ENCODE assay signal across 1 cellular context in the genomic region with DNA sequence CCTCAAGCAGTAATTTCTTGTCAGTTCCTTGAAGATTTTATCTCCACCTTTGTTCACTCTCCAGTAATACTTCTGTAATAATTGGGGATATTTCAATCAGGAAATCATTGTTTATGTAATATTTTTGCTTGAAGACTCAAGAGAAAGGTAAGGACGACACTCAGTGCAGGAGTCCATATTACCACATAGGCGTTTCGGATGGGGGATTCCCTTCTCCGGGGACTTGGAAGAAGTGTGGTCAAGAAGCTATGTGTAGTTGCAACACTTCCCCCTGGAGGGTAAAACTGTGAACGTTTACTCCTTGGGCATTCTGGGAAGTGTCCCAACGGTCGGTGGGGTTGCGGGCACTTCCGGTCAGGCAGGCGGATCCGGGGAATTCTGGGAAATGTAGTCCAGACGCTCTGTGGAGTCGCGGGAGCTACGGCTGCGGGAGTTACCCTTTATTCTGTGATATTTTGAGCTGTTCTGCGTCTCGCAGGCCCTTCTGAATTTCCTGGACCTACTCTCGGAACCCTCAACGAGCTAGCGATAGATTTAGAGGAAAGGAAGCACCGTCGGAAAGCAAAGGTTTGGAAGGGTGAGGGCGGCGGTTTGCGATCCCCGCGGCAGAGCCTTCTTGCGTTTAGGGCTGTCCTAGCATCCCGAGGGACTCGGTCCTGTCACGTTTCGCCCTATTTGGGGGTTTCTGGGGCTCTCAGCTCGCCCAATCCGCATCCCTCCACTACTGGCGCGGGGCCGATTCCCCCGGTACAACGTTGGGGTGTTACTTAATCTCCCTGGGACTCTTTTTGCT.
TF ChIP-seq lines count a peak whose summit lies in the region.

A gene (plus strand): TSS at position 395 of the 793 bp plus-strand sequence. CDS start 11,499 bp downstream, outside the sequence.

TF ChIP-seq in K562, 482 proteins besides CTCF, POLR2A, EP300 and RAD21 (continued from another document and continues in another):
- TF ChIP-seq, protein P1, sequence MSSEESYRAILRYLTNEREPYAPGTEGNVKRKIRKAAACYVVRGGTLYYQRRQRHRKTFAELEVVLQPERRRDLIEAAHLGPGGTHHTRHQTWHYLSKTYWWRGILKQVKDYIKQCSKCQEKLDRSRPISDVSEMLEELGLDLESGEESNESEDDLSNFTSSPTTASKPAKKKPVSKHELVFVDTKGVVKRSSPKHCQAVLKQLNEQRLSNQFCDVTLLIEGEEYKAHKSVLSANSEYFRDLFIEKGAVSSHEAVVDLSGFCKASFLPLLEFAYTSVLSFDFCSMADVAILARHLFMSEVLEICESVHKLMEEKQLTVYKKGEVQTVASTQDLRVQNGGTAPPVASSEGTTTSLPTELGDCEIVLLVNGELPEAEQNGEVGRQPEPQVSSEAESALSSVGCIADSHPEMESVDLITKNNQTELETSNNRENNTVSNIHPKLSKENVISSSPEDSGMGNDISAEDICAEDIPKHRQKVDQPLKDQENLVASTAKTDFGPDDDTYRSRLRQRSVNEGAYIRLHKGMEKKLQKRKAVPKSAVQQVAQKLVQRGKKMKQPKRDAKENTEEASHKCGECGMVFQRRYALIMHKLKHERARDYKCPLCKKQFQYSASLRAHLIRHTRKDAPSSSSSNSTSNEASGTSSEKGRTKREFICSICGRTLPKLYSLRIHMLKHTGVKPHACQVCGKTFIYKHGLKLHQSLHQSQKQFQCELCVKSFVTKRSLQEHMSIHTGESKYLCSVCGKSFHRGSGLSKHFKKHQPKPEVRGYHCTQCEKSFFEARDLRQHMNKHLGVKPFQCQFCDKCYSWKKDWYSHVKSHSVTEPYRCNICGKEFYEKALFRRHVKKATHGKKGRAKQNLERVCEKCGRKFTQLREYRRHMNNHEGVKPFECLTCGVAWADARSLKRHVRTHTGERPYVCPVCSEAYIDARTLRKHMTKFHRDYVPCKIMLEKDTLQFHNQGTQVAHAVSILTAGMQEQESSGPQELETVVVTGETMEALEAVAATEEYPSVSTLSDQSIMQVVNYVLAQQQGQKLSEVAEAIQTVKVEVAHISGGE (CRISPR knock-in tag; IDR thresholded peaks at IDR 0.05), result peak in 1 of 3 experiments; percentile 92; a peak in 2 of 6 replicates
- TF ChIP-seq, protein P2, sequence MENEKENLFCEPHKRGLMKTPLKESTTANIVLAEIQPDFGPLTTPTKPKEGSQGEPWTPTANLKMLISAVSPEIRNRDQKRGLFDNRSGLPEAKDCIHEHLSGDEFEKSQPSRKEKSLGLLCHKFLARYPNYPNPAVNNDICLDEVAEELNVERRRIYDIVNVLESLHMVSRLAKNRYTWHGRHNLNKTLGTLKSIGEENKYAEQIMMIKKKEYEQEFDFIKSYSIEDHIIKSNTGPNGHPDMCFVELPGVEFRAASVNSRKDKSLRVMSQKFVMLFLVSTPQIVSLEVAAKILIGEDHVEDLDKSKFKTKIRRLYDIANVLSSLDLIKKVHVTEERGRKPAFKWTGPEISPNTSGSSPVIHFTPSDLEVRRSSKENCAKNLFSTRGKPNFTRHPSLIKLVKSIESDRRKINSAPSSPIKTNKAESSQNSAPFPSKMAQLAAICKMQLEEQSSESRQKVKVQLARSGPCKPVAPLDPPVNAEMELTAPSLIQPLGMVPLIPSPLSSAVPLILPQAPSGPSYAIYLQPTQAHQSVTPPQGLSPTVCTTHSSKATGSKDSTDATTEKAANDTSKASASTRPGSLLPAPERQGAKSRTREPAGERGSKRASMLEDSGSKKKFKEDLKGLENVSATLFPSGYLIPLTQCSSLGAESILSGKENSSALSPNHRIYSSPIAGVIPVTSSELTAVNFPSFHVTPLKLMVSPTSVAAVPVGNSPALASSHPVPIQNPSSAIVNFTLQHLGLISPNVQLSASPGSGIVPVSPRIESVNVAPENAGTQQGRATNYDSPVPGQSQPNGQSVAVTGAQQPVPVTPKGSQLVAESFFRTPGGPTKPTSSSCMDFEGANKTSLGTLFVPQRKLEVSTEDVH (IDR thresholded peaks at IDR 0.05; ENCODE audit: low read depth, partially characterized antibody), result peak; percentile 28
- 0 out of 2 replicates have a peak, but pooled peaks have one; percentile 19 for TF ChIP-seq TRIM28 (IDR thresholded peaks at IDR 0.05)
- TF ChIP-seq, protein P3, sequence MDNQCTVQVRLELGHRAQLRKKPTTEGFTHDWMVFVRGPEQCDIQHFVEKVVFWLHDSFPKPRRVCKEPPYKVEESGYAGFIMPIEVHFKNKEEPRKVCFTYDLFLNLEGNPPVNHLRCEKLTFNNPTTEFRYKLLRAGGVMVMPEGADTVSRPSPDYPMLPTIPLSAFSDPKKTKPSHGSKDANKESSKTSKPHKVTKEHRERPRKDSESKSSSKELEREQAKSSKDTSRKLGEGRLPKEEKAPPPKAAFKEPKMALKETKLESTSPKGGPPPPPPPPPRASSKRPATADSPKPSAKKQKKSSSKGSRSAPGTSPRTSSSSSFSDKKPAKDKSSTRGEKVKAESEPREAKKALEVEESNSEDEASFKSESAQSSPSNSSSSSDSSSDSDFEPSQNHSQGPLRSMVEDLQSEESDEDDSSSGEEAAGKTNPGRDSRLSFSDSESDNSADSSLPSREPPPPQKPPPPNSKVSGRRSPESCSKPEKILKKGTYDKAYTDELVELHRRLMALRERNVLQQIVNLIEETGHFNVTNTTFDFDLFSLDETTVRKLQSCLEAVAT (IDR thresholded peaks at IDR 0.05), result peak in 1 of 2 experiments; percentile 65; a peak in 1 of 4 replicates
- peak; percentile 20 for TF ChIP-seq NEUROD1 (IDR thresholded peaks at IDR 0.05; ENCODE audit: borderline replicate concordance, low read depth, low read length, partially characterized antibody)
- no peak for TF ChIP-seq HMG20B (CRISPR knock-in tag; IDR thresholded peaks at IDR 0.05)
- TF ChIP-seq, protein P4, sequence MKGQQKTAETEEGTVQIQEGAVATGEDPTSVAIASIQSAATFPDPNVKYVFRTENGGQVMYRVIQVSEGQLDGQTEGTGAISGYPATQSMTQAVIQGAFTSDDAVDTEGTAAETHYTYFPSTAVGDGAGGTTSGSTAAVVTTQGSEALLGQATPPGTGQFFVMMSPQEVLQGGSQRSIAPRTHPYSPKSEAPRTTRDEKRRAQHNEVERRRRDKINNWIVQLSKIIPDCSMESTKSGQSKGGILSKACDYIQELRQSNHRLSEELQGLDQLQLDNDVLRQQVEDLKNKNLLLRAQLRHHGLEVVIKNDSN (CRISPR knock-in tag; IDR thresholded peaks at IDR 0.05), result peak; percentile 30; the same call in 1 of the 2 replicates
- TF ChIP-seq ZNF143 (CRISPR knock-in tag; IDR thresholded peaks at IDR 0.05), result peak; percentile 91
- TF ChIP-seq, protein P5, sequence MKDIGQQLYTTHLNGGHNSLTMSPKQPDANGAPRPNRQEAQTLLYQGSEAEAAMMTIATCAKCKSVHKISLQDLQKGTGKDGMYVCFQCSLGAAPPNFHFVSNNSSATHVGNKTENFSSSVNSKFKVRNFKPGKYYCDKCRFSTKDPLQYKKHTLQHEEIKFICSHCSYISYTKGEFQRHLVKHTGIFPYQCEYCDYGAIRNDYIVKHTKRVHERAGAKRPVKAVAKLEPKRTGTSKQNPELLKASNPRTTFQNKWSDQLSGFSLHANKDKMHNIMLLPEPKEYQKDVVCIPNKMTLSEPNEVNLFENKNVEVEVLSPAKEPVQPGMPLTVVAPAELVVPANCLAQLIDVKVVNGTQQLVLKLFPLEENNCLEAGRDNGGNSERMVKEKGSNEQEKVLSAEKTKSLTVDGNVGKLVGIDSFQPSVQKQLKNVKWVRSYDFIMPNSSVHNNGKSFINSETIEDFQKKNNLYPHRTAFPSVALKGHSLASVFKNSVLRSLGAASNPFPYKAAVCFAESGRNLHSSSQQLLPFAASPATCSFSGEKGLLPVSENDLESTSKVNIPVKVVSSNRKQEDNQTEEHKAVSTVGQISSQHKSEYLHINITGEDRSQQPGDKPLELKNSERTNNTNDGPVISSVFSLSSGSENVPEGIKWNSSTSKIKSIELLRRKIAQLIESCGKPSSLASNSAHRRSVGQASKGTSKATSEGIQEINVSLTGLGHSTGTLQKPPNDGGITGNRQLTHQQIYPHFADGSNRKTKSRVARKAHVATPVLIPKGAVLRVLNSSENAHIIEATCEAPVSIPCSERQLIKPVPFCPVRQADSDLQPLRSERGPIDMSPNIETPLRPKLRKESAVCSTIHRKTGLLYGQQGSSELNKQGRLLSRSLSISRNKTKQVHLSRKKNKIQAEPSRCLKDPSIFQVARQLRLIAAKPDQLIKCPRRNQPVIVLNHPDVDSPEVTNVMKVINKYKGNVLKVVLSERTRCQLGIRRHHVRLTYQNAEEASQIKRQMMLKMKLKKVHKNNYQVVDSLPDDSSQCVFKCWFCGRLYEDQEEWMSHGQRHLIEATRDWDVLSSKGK (CRISPR knock-in tag; IDR thresholded peaks at IDR 0.05), result no peak
- TF ChIP-seq, protein P6, sequence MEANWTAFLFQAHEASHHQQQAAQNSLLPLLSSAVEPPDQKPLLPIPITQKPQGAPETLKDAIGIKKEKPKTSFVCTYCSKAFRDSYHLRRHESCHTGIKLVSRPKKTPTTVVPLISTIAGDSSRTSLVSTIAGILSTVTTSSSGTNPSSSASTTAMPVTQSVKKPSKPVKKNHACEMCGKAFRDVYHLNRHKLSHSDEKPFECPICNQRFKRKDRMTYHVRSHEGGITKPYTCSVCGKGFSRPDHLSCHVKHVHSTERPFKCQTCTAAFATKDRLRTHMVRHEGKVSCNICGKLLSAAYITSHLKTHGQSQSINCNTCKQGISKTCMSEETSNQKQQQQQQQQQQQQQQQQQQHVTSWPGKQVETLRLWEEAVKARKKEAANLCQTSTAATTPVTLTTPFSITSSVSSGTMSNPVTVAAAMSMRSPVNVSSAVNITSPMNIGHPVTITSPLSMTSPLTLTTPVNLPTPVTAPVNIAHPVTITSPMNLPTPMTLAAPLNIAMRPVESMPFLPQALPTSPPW (CRISPR knock-in tag; IDR thresholded peaks at IDR 0.05), result peak; percentile 72
- TF ChIP-seq, protein P7, sequence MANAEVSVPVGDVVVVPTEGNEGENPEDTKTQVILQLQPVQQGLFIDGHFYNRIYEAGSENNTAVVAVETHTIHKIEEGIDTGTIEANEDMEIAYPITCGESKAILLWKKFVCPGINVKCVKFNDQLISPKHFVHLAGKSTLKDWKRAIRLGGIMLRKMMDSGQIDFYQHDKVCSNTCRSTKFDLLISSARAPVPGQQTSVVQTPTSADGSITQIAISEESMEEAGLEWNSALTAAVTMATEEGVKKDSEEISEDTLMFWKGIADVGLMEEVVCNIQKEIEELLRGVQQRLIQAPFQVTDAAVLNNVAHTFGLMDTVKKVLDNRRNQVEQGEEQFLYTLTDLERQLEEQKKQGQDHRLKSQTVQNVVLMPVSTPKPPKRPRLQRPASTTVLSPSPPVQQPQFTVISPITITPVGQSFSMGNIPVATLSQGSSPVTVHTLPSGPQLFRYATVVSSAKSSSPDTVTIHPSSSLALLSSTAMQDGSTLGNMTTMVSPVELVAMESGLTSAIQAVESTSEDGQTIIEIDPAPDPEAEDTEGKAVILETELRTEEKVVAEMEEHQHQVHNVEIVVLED (CRISPR knock-in tag; IDR thresholded peaks at IDR 0.05), result 0 out of 2 replicates have a peak, but pooled peaks have one; percentile 15
- TF ChIP-seq ZBTB8A (IDR thresholded peaks at IDR 0.05; ENCODE audit: partially characterized antibody), result no peak
- TF ChIP-seq RCOR1 (IDR thresholded peaks at IDR 0.05; ENCODE audit: borderline replicate concordance in 1 of 2, low read depth in 2 of 2, low read length in 2 of 2), result 0 out of 4 replicates have a peak, but pooled peaks of 1 of the 2 experiments have one; percentile 4
- TF ChIP-seq NFE2 (IDR thresholded peaks at IDR 0.05; ENCODE audit: low read depth), result no peak
- no peak for TF ChIP-seq MTF1 (CRISPR knock-in tag; IDR thresholded peaks at IDR 0.05; ENCODE audit: borderline replicate concordance)
- TF ChIP-seq ATF1 (CRISPR knock-in tag; IDR thresholded peaks at IDR 0.05), result no peak
- peak; percentile 79 for TF ChIP-seq ATF1 (tag; IDR thresholded peaks at IDR 0.05)
- 0 out of 2 replicates have a peak, but pooled peaks have one; percentile 20 for TF ChIP-seq RNF2 (IDR thresholded peaks at IDR 0.05)
- TF ChIP-seq, protein P8, sequence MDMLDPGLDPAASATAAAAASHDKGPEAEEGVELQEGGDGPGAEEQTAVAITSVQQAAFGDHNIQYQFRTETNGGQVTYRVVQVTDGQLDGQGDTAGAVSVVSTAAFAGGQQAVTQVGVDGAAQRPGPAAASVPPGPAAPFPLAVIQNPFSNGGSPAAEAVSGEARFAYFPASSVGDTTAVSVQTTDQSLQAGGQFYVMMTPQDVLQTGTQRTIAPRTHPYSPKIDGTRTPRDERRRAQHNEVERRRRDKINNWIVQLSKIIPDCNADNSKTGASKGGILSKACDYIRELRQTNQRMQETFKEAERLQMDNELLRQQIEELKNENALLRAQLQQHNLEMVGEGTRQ (CRISPR knock-in tag; IDR thresholded peaks at IDR 0.05), result peak; percentile 44; the same call in 1 of the 2 replicates
- peak; percentile 79 for TF ChIP-seq CREM (IDR thresholded peaks at IDR 0.05; ENCODE audit: low read depth)
- peak; percentile 75 for TF ChIP-seq POLR2H (tag; IDR thresholded peaks at IDR 0.05; ENCODE audit: low read depth)
- TF ChIP-seq, protein P9, sequence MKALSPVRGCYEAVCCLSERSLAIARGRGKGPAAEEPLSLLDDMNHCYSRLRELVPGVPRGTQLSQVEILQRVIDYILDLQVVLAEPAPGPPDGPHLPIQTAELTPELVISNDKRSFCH (CRISPR knock-in tag; IDR thresholded peaks at IDR 0.05), result no peak
- TF ChIP-seq, protein P9 (tag; IDR thresholded peaks at IDR 0.05), result no peak
- peak; percentile 68; the same call in 1 of the 2 replicates for TF ChIP-seq TCF7L2 (IDR thresholded peaks at IDR 0.05; ENCODE audit: low read depth, low read length)
- TF ChIP-seq ARNT (IDR thresholded peaks at IDR 0.05), result peak; percentile 68 to 75; a peak in 2 of 4 replicates
- peak; percentile 74 for TF ChIP-seq DIDO1 (tag; IDR thresholded peaks at IDR 0.05; ENCODE audit: low read depth)
- TF ChIP-seq ZNF77 (CRISPR knock-in tag; IDR thresholded peaks at IDR 0.05), result no peak
- TF ChIP-seq, protein P10, sequence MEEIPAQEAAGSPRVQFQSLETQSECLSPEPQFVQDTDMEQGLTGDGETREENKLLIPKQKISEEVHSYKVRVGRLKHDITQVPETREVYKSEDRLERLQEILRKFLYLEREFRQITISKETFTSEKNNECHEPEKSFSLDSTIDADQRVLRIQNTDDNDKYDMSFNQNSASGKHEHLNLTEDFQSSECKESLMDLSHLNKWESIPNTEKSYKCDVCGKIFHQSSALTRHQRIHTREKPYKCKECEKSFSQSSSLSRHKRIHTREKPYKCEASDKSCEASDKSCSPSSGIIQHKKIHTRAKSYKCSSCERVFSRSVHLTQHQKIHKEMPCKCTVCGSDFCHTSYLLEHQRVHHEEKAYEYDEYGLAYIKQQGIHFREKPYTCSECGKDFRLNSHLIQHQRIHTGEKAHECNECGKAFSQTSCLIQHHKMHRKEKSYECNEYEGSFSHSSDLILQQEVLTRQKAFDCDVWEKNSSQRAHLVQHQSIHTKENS (CRISPR knock-in tag; IDR thresholded peaks at IDR 0.05), result no peak
- 0 out of 2 replicates have a peak, but pooled peaks have one; percentile 15 for TF ChIP-seq NCOR1 (IDR thresholded peaks at IDR 0.05)
- TF ChIP-seq RBFOX2 (IDR thresholded peaks at IDR 0.05; ENCODE audit: low read depth, low read length), result peak; percentile 40; the same call in 1 of the 2 replicates
- TF ChIP-seq KDM4B (IDR thresholded peaks at IDR 0.05; ENCODE audit: borderline replicate concordance in 2 of 2, low read depth in 1 of 2), result peak in 1 of 2 experiments; percentile 79; a peak in 1 of 4 replicates
- peak; percentile 5; the same call in 1 of the 2 replicates for TF ChIP-seq ERF (CRISPR knock-in tag; IDR thresholded peaks at IDR 0.05)
- TF ChIP-seq, protein P11, sequence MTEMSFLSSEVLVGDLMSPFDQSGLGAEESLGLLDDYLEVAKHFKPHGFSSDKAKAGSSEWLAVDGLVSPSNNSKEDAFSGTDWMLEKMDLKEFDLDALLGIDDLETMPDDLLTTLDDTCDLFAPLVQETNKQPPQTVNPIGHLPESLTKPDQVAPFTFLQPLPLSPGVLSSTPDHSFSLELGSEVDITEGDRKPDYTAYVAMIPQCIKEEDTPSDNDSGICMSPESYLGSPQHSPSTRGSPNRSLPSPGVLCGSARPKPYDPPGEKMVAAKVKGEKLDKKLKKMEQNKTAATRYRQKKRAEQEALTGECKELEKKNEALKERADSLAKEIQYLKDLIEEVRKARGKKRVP (CRISPR knock-in tag; IDR thresholded peaks at IDR 0.05), result peak; percentile 18; the same call in 1 of the 2 replicates
